10 cellular contexts compared by ENCODE assay signal in genomic region chr9:129549139-129549538, GRCh38.
DNase-seq lines count a peak whose midpoint lies in the region; ATAC-seq and TF ChIP-seq lines count a peak whose summit lies in the region.
"Had no signal": no experiment of that assay in that cellular context is flagged by ENCODE, and none has a peak within 500 bp of the region (broad histone marks: within the 10 kb centered on the region; RNA-seq: fewer than 3 reads in every experiment).

No MANE protein-coding gene starts in this region.

- peaks cover 5% of the 10 kb centered on the region for H3K4me1 Mint-ChIP-seq in stimulated activated naive CD8-positive, alpha-beta T cell treated with anti-CD3 and anti-CD28 coated beads, Interleukin-15, Interleukin-2, amounts not matched to agents 100 ng/mL and 50 ng/mL, for 24 hours (ENCODE audit: low read depth)
- H3K4me1 Mint-ChIP-seq in stimulated activated memory B cell treated with anti-CD40 and anti-IgM and Interleukin-4, amounts not matched to agents 10 μg/mL and 1 μg/mL and 100 μg/mL, for 72 hours, result peaks cover 6% of the 10 kb centered on the region

- peaks cover 39% of the 10 kb centered on the region for H3K27me3 Mint-ChIP-seq in stimulated activated naive CD8-positive, alpha-beta T cell treated with anti-CD3 and anti-CD28 coated beads, Interleukin-15, Interleukin-2, amounts not matched to agents 100 ng/mL and 50 ng/mL, for 24 hours
- peaks cover 100% of the 10 kb centered on the region for H3K27me3 Mint-ChIP-seq in stimulated activated memory B cell treated with anti-CD40 and anti-IgM and Interleukin-4, amounts not matched to agents 10 μg/mL and 1 μg/mL and 100 μg/mL, for 72 hours

- in situ Hi-C loops in GM13976 (cut with MboI; ENCODE audit: low sequenced_read_pairs, unreplicated experiment), result no loop called here

- peak overlapping the region; percentile 58 for H3K4me3 Mint-ChIP-seq in stimulated activated naive CD8-positive, alpha-beta T cell treated with anti-CD3 and anti-CD28 coated beads, Interleukin-15, Interleukin-2, amounts not matched to agents 100 ng/mL and 50 ng/mL, for 24 hours
- H3K4me3 Mint-ChIP-seq in stimulated activated memory B cell treated with anti-CD40 and anti-IgM and Interleukin-4, amounts not matched to agents 10 μg/mL and 1 μg/mL and 100 μg/mL, for 72 hours, result no peak overlapping the region

- ATAC-seq in stimulated activated naive CD8-positive, alpha-beta T cell treated with anti-CD3 and anti-CD28 coated beads, Interleukin-15, Interleukin-2, amounts not matched to agents 100 U/mL and 50 U/mL, for 24 hours, result no peak
- ATAC-seq in omental fat pad (ENCODE audit: low FRiP score), result peak; percentile 2
- ATAC-seq in stimulated activated memory B cell treated with anti-CD40 and anti-IgM and Interleukin-4, amounts not matched to agents 10 μg/mL and 1 μg/mL and 100 μg/mL, for 72 hours, result no peak

- TF ChIP-seq CTCF in foreskin fibroblast (IDR thresholded peaks at IDR 0.05; ENCODE audit: low read depth, low read length) (no peak), omental fat pad (IDR thresholded peaks at IDR 0.05) (no peak), GM13976 (IDR thresholded peaks at IDR 0.05; ENCODE audit: borderline replicate concordance, control extremely low read depth, extremely low read depth, insufficient read depth, missing control alignments) (no peak)

- no peaks in the 10 kb centered on the region for H3K36me3 Mint-ChIP-seq in stimulated activated naive CD8-positive, alpha-beta T cell treated with anti-CD3 and anti-CD28 coated beads, Interleukin-15, Interleukin-2, amounts not matched to agents 100 ng/mL and 50 ng/mL, for 24 hours (ENCODE audit: low read depth)
- H3K36me3 Mint-ChIP-seq in stimulated activated memory B cell treated with anti-CD40 and anti-IgM and Interleukin-4, amounts not matched to agents 10 μg/mL and 1 μg/mL and 100 μg/mL, for 72 hours, result no peaks in the 10 kb centered on the region

- H3K27ac Mint-ChIP-seq in stimulated activated naive CD8-positive, alpha-beta T cell treated with anti-CD3 and anti-CD28 coated beads, Interleukin-15, Interleukin-2, amounts not matched to agents 100 ng/mL and 50 ng/mL, for 24 hours, result no peak overlapping the region
- no peak overlapping the region for H3K27ac Mint-ChIP-seq in stimulated activated memory B cell treated with anti-CD40 and anti-IgM and Interleukin-4, amounts not matched to agents 10 μg/mL and 1 μg/mL and 100 μg/mL, for 72 hours

- peak overlapping the region; percentile 44 to 48 for H3K4me3 ChIP-seq in foreskin fibroblast (ENCODE audit: low read depth in 1 of 2, low read length in 2 of 2)

- DNase-seq in stimulated activated naive CD8-positive, alpha-beta T cell treated with anti-CD3 and anti-CD28 coated beads, Interleukin-15, Interleukin-2, amounts not matched to agents 100 U/mL and 50 U/mL, for 24 hours, result no peak
- DNase-seq in foreskin fibroblast (peak in 1 of 2 donors; percentile 24), omental fat pad (ENCODE audit: low spot score) (no peak), NCI-H345 treated with DMSO at 0.1 percent for 48 hours (lab: John Stamatoyannopoulos, UW; ENCODE audit: unreplicated experiment) (no peak), GM13976 (ENCODE audit: low spot score) (no peak), DMS79 (lab: John Stamatoyannopoulos, UW) (no peak)
- DNase-seq: activated naive CD4-positive, alpha-beta T cell; NCI-H1048 had no signal

- H3K9me3 Mint-ChIP-seq in stimulated activated naive CD8-positive, alpha-beta T cell treated with anti-CD3 and anti-CD28 coated beads, Interleukin-15, Interleukin-2, amounts not matched to agents 100 ng/mL and 50 ng/mL, for 24 hours, result no peaks in the 10 kb centered on the region
- no peaks in the 10 kb centered on the region for H3K9me3 Mint-ChIP-seq in stimulated activated memory B cell treated with anti-CD40 and anti-IgM and Interleukin-4, amounts not matched to agents 10 μg/mL and 1 μg/mL and 100 μg/mL, for 72 hours
